ENCODE assay signal across 16 cellular contexts in the genomic region with DNA sequence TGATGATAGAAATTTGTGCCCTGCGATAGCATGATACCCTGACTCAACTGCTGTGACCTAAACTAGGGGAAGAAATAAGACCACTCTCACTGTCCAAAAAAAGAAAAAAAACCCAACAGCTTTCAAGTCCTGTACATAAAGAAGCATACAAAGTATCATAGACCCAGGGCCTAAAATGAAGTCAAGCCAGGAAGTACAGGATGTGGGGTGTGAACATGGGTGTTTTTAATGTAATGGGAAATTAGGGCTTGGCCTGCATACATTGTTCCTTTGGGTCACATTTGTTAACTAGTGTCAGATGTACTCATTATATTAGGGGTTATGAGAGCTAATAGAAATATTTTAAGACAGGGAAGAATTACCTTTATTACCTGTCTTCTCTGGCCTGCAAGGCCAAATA.
DNase-seq lines count a peak whose midpoint lies in the region; ATAC-seq and TF ChIP-seq lines count a peak whose summit lies in the region.
"Had no signal": no experiment of that assay in that cellular context is flagged by ENCODE, and none has a peak within 500 bp of the region (broad histone marks: within the 10 kb centered on the region; RNA-seq: fewer than 3 reads in every experiment).

No MANE protein-coding gene starts in this region.

- peaks cover 75% of the 10 kb centered on the region for H3K36me3 Mint-ChIP-seq in stimulated activated naive CD8-positive, alpha-beta T cell treated with anti-CD3 and anti-CD28 coated beads, Interleukin-15, Interleukin-2, amounts not matched to agents 100 ng/mL and 50 ng/mL, for 24 hours (ENCODE audit: low read depth)
- peaks cover 48% of the 10 kb centered on the region for H3K36me3 Mint-ChIP-seq in activated naive CD8-positive, alpha-beta T cell treated with anti-CD3 and anti-CD28 coated beads for 36 hours
- H3K36me3 Mint-ChIP-seq in memory B cell = peaks cover 44% of the 10 kb centered on the region
- peaks cover 41 to 45% of the 10 kb centered on the region in 2 donors for H3K36me3 Mint-ChIP-seq in activated naive CD4-positive, alpha-beta T cell treated with anti-CD3 and anti-CD28 coated beads, Interleukin-2, amount 50 U/mL, for 72 hours

- H3K4me1 Mint-ChIP-seq in stimulated activated naive CD8-positive, alpha-beta T cell treated with anti-CD3 and anti-CD28 coated beads, Interleukin-15, Interleukin-2, amounts not matched to agents 100 ng/mL and 50 ng/mL, for 24 hours (ENCODE audit: low read depth) = peaks cover 52% of the 10 kb centered on the region
- peaks cover 40% of the 10 kb centered on the region for H3K4me1 Mint-ChIP-seq in activated naive CD8-positive, alpha-beta T cell treated with anti-CD3 and anti-CD28 coated beads for 36 hours
- peaks cover 2% of the 10 kb centered on the region for H3K4me1 Mint-ChIP-seq in memory B cell

- H3K27me3 Mint-ChIP-seq in stimulated activated naive CD8-positive, alpha-beta T cell treated with anti-CD3 and anti-CD28 coated beads, Interleukin-15, Interleukin-2, amounts not matched to agents 100 ng/mL and 50 ng/mL, for 24 hours = no peaks in the 10 kb centered on the region
- H3K27me3 Mint-ChIP-seq in activated naive CD8-positive, alpha-beta T cell treated with anti-CD3 and anti-CD28 coated beads for 36 hours = no peaks in the 10 kb centered on the region
- H3K27me3 Mint-ChIP-seq in memory B cell = no peaks in the 10 kb centered on the region

- no peak for DNase-seq in stimulated activated naive CD8-positive, alpha-beta T cell treated with anti-CD3 and anti-CD28 coated beads, Interleukin-15, Interleukin-2, amounts not matched to agents 100 U/mL and 50 U/mL, for 24 hours
- no peak for DNase-seq in activated naive CD8-positive, alpha-beta T cell treated with anti-CD3 and anti-CD28 coated beads for 36 hours
- DNase-seq in memory B cell (ENCODE audit: low spot score in 2 of 2) = no peak
- DNase-seq in activated naive CD4-positive, alpha-beta T cell treated with anti-CD3 and anti-CD28 coated beads, Interleukin-2, amount 50 U/mL, for 72 hours (ENCODE audit: low spot score in 2 of 2) = no peak
- no peak for DNase-seq in erythroblast (lab: John Stamatoyannopoulos, UW)
- DNase-seq: C1 segment of cervical spinal cord, GDM1, KBM-7, NCI-H1092, NCI-H146, NCI-H524, PC-9 had no signal

- peak overlapping the region; percentile 75 for H3K27ac Mint-ChIP-seq in stimulated activated naive CD8-positive, alpha-beta T cell treated with anti-CD3 and anti-CD28 coated beads, Interleukin-15, Interleukin-2, amounts not matched to agents 100 ng/mL and 50 ng/mL, for 24 hours
- peak overlapping the region; percentile 59 for H3K27ac Mint-ChIP-seq in activated naive CD8-positive, alpha-beta T cell treated with anti-CD3 and anti-CD28 coated beads for 36 hours
- peak overlapping the region; percentile 14 for H3K27ac Mint-ChIP-seq in memory B cell
- H3K27ac Mint-ChIP-seq in activated naive CD4-positive, alpha-beta T cell treated with anti-CD3 and anti-CD28 coated beads, Interleukin-2, amount 50 U/mL, for 72 hours = peak overlapping the region in 1 of 2 donors; percentile 73
- H3K27ac Mint-ChIP-seq: GM23338 had no signal

- no peak for TF ChIP-seq POLR2A in erythroblast (IDR thresholded peaks at IDR 0.05; ENCODE audit: low read length)

- no peak for ATAC-seq in stimulated activated naive CD8-positive, alpha-beta T cell treated with anti-CD3 and anti-CD28 coated beads, Interleukin-15, Interleukin-2, amounts not matched to agents 100 U/mL and 50 U/mL, for 24 hours
- ATAC-seq in memory B cell (ENCODE audit: low read depth) (no peak), GM21717 (IDR thresholded peaks at IDR 0.05; ENCODE audit: unreplicated experiment) (no peak)
- no peak for ATAC-seq in activated naive CD4-positive, alpha-beta T cell treated with anti-CD3 and anti-CD28 coated beads, Interleukin-2, amount 50 U/mL, for 72 hours
- ATAC-seq: GM23338, HCT116 had no signal

- no peaks in the 10 kb centered on the region for H3K9me3 Mint-ChIP-seq in stimulated activated naive CD8-positive, alpha-beta T cell treated with anti-CD3 and anti-CD28 coated beads, Interleukin-15, Interleukin-2, amounts not matched to agents 100 ng/mL and 50 ng/mL, for 24 hours
- no peaks in the 10 kb centered on the region for H3K9me3 Mint-ChIP-seq in activated naive CD8-positive, alpha-beta T cell treated with anti-CD3 and anti-CD28 coated beads for 36 hours
- H3K9me3 Mint-ChIP-seq in memory B cell = no peaks in the 10 kb centered on the region
- H3K9me3 Mint-ChIP-seq in activated naive CD4-positive, alpha-beta T cell treated with anti-CD3 and anti-CD28 coated beads, Interleukin-2, amount 50 U/mL, for 72 hours = peaks cover 9% of the 10 kb centered on the region in 2 donors
- H3K9me3 Mint-ChIP-seq: GM23338 had no signal

- H3K4me3 Mint-ChIP-seq in stimulated activated naive CD8-positive, alpha-beta T cell treated with anti-CD3 and anti-CD28 coated beads, Interleukin-15, Interleukin-2, amounts not matched to agents 100 ng/mL and 50 ng/mL, for 24 hours = no peak overlapping the region
- no peak overlapping the region for H3K4me3 Mint-ChIP-seq in activated naive CD8-positive, alpha-beta T cell treated with anti-CD3 and anti-CD28 coated beads for 36 hours
- no peak overlapping the region for H3K4me3 Mint-ChIP-seq in memory B cell
- H3K4me3 Mint-ChIP-seq: GM23338 had no signal
